In genomic region chr5:134132372-134133212, GRCh38 we compare ENCODE assay signal across 8 cellular contexts. TPM values are rescaled to one million over a fixed set of nuclear protein-coding genes. Genes with fewer than 3 reads are reported as not detected.
DNase-seq lines count a peak whose midpoint lies in the region; ATAC-seq and TF ChIP-seq lines count a peak whose summit lies in the region.

No MANE protein-coding gene starts in this region.

- no peaks in the 10 kb centered on the region for H3K9me3 Mint-ChIP-seq in activated CD4-positive, alpha-beta memory T cell treated with anti-CD3 and anti-CD28 coated beads for 36 hours

- H3K4me1 ChIP-seq in upper lobe of right lung (peaks cover 22% of the 10 kb centered on the region), esophagus squamous epithelium (peaks cover 0 to 52% (median 13%) of the 10 kb centered on the region in 3 donors)

- TF ChIP-seq POLR2A in esophagus squamous epithelium (IDR thresholded peaks at IDR 0.05), result no peak

- H3K36me3 ChIP-seq in upper lobe of right lung, result peaks cover 24% of the 10 kb centered on the region
- H3K36me3 ChIP-seq in esophagus squamous epithelium, result peaks cover 0 to 78% (median 7%) of the 10 kb centered on the region in 3 donors

- peak overlapping the region; percentile 51 for H3K4me3 Mint-ChIP-seq in activated CD4-positive, alpha-beta memory T cell treated with anti-CD3 and anti-CD28 coated beads for 36 hours

- TF ChIP-seq CTCF in upper lobe of right lung (IDR thresholded peaks at IDR 0.05), result no peak
- no peak for TF ChIP-seq CTCF in esophagus squamous epithelium (IDR thresholded peaks at IDR 0.05)

- H3K9me3 ChIP-seq in upper lobe of right lung, result no peaks in the 10 kb centered on the region
- H3K9me3 ChIP-seq in esophagus squamous epithelium, result no peaks in the 10 kb centered on the region

- CTCF ChIA-PET in activated CD4-positive, alpha-beta memory T cell treated with anti-CD3 and anti-CD28 coated beads for 36 hours (lab: Charles Lee), result interaction anchor here (0.5 to 28.4 kb wide), 9 partner anchors 8 to 94 kb away, joined by 3 to 981 read pairs (median 4); no protein-coding TSS in a partner anchor

- H3K27me3 ChIP-seq in upper lobe of right lung (no peaks in the 10 kb centered on the region), esophagus squamous epithelium (no peaks in the 10 kb centered on the region)

- WGBS in esophagus squamous epithelium, 2 donors, result 68 to 77% methylated on average over 10 to 14 of the region's 16 CpGs

- peak overlapping the region; percentile 90 for H3K27ac Mint-ChIP-seq in activated CD4-positive, alpha-beta memory T cell treated with anti-CD3 and anti-CD28 coated beads for 36 hours

- ATAC-seq in GM18498 (IDR thresholded peaks at IDR 0.05; ENCODE audit: unreplicated experiment) (peak; percentile 69), HG02870 (IDR thresholded peaks at IDR 0.05; ENCODE audit: unreplicated experiment) (peak; percentile 68), upper lobe of right lung (no peak)

- peaks cover 49% of the 10 kb centered on the region for H3K36me3 Mint-ChIP-seq in activated CD4-positive, alpha-beta memory T cell treated with anti-CD3 and anti-CD28 coated beads for 36 hours

- H3K4me3 ChIP-seq in upper lobe of right lung (no peak overlapping the region), esophagus squamous epithelium (no peak overlapping the region)

- no peaks in the 10 kb centered on the region for H3K27me3 Mint-ChIP-seq in activated CD4-positive, alpha-beta memory T cell treated with anti-CD3 and anti-CD28 coated beads for 36 hours

- H3K4me1 Mint-ChIP-seq in activated CD4-positive, alpha-beta memory T cell treated with anti-CD3 and anti-CD28 coated beads for 36 hours (ENCODE audit: low read depth), result peaks cover 97% of the 10 kb centered on the region

- peak; percentile 89 for DNase-seq in activated CD4-positive, alpha-beta memory T cell treated with anti-CD3 and anti-CD28 coated beads for 36 hours
- DNase-seq in iPS-NIHi7 (ENCODE audit: extremely low spot score), result peak; percentile 42
- DNase-seq in upper lobe of right lung, result peak; percentile 51
- DNase-seq in hepatic stellate cell (ENCODE audit: low spot score), result no peak
- DNase-seq in COR-L47 (lab: John Stamatoyannopoulos, UW), result no peak
- DNase-seq in esophagus squamous epithelium (lab: John Stamatoyannopoulos, UW), result no peak

- H3K27ac ChIP-seq in upper lobe of right lung (no peak overlapping the region), esophagus squamous epithelium (no peak overlapping the region)

- POLR2A ChIA-PET in activated CD4-positive, alpha-beta memory T cell treated with anti-CD3 and anti-CD28 coated beads for 36 hours (lab: Charles Lee), result interaction anchor here (0.8 to 1.0 kb wide), 2 partner anchors 21 to 60 kb away, joined by 3 to 5 read pairs; no protein-coding TSS in a partner anchor

- intact Hi-C loops in activated CD4-positive, alpha-beta memory T cell treated with anti-CD3 and anti-CD28 coated beads for 36 hours (cut with micrococcal nuclease), result loop anchor here (1.0 kb wide), 2 partner anchors 8 to 20 kb away; no protein-coding TSS in a partner anchor
- intact Hi-C loops in upper lobe of right lung (cut with DNase I) (loop anchor here (10.0 kb wide), 1 partner anchor 88 kb away; no protein-coding TSS in a partner anchor), esophagus squamous epithelium (cut with DNase I) (no loop called here)

RNA-seq across cellular contexts. Expression of gene TCF7, which starts 18.1 kb away (rescaled TPM):
- 10 to 100 TPM; 59.3 to 65.6 TPM for total RNA-seq in activated CD4-positive, alpha-beta memory T cell treated with anti-CD3 and anti-CD28 coated beads for 36 hours
- 7.0 TPM for total RNA-seq in upper lobe of right lung
- total RNA-seq in esophagus squamous epithelium, result 1 to 10 TPM; 1.9 to 7.6 (median 2.8) TPM

RNA-seq across cellular contexts. Expression of gene SKP1, which starts 44.2 kb away (rescaled TPM):
- 100 to 1,000 TPM; 284 to 286 TPM for total RNA-seq in activated CD4-positive, alpha-beta memory T cell treated with anti-CD3 and anti-CD28 coated beads for 36 hours
- total RNA-seq in upper lobe of right lung (234 TPM), esophagus squamous epithelium (100 to 1,000 TPM; 159 to 260 (median 208) TPM)

Comparison
In these comparisons a context has a peak if more than half of its experiments do, and no peak if none do; other contexts are left out.
1. DNase-seq: peak in activated CD4-positive, alpha-beta memory T cell treated with anti-CD3 and anti-CD28 coated beads for 36 hours (single experiment), iPS-NIHi7 (single experiment) and upper lobe of right lung (single experiment); none in hepatic stellate cell (single experiment), COR-L47 (single experiment) and esophagus squamous epithelium (single experiment).